In genomic region chr2:112272669-112273068, GRCh38 we compare ENCODE assay signal across 1 cellular context.
A peak's percentile ranks its signal among the peaks of the same experiment; 100 is the strongest.
TF ChIP-seq lines count a peak whose summit lies in the region.

No MANE protein-coding gene starts in this region.

TF ChIP-seq in K562, 482 proteins besides CTCF, POLR2A, EP300 and RAD21 (continued from another document and continues in another):
- TF ChIP-seq ZC3H4 (CRISPR knock-in tag; IDR thresholded peaks at IDR 0.05; ENCODE audit: borderline replicate concordance) (no peak), DNMT1 (IDR thresholded peaks at IDR 0.05) (no peak), CCNT2 (IDR thresholded peaks at IDR 0.05; ENCODE audit: borderline replicate concordance, extremely low read depth, insufficient read length, low read depth, low read length) (peak; percentile 20), SRSF3 (IDR thresholded peaks at IDR 0.05; ENCODE audit: insufficient read depth, low read length) (no peak), MEIS2 (IDR thresholded peaks at IDR 0.05; ENCODE audit: partially characterized antibody) (peak; percentile 74), BDP1 (IDR thresholded peaks at IDR 0.05; ENCODE audit: insufficient read depth, insufficient read length) (no peak), ZBTB40 (IDR thresholded peaks at IDR 0.05) (0 out of 2 replicates have a peak, but pooled peaks have one; percentile 40), ZBTB40 (CRISPR knock-in tag; IDR thresholded peaks at IDR 0.05) (no peak), THRAP3 (IDR thresholded peaks at IDR 0.05; ENCODE audit: borderline replicate concordance) (no peak), ZNF121 (CRISPR knock-in tag; conservative IDR thresholded peaks at IDR 0.05) (no peak), NCOA1 (IDR thresholded peaks at IDR 0.05; ENCODE audit: low read depth) (0 out of 2 replicates have a peak, but pooled peaks have one; percentile 29), MTA1 (IDR thresholded peaks at IDR 0.05; ENCODE audit: borderline replicate concordance) (peak; percentile 51; the same call in 1 of the 2 replicates), FOXM1 (IDR thresholded peaks at IDR 0.05; ENCODE audit: low read depth) (peak; percentile 52; the same call in 1 of the 2 replicates), FOXM1 (CRISPR knock-in tag; IDR thresholded peaks at IDR 0.05; ENCODE audit: low read depth) (no peak), MTA3 (IDR thresholded peaks at IDR 0.05; ENCODE audit: borderline replicate concordance) (peak; percentile 45; the same call in 1 of the 2 replicates), CBFA2T3 (IDR thresholded peaks at IDR 0.05) (peak; percentile 80), NONO (IDR thresholded peaks at IDR 0.05; ENCODE audit: low read depth in 2 of 2, low read length in 1 of 2) (0 out of 4 replicates have a peak, but pooled peaks of 1 of the 2 experiments have one; percentile 6), MAFG (tag; conservative IDR thresholded peaks at IDR 0.05) (peak; percentile 59), JUND (IDR thresholded peaks at IDR 0.05; ENCODE audit: borderline replicate concordance, low read depth, low read length) (peak; percentile 84), JUND (tag; IDR thresholded peaks at IDR 0.05; ENCODE audit: borderline replicate concordance, low read depth, low read length) (no peak; the same call in 2 of the 3 replicates), TFAM (CRISPR knock-in tag; conservative IDR thresholded peaks at IDR 0.05) (no peak), TAF15 (IDR thresholded peaks at IDR 0.05; ENCODE audit: low read depth, low read length) (no peak), RUNX1 (IDR thresholded peaks at IDR 0.05; ENCODE audit: low read depth) (no peak), RFX1 (IDR thresholded peaks at IDR 0.05) (no peak), KDM5B (IDR thresholded peaks at IDR 0.05; ENCODE audit: insufficient replicate concordance, low read depth, low read length) (peak; percentile 2), MAFK (IDR thresholded peaks at IDR 0.05; ENCODE audit: low read length) (peak; percentile 55; the same call in 1 of the 2 replicates), CREB1 (IDR thresholded peaks at IDR 0.05) (0 out of 2 replicates have a peak, but pooled peaks have one; percentile 34), CREB1 (CRISPR knock-in tag; IDR thresholded peaks at IDR 0.05) (no peak), SMARCC2 (IDR thresholded peaks at IDR 0.05; ENCODE audit: low read depth) (peak; percentile 76), KLF16 (IDR thresholded peaks at IDR 0.05) (0 out of 2 replicates have a peak, but pooled peaks have one; percentile 18), ZNF707 (CRISPR knock-in tag; conservative IDR thresholded peaks at IDR 0.05) (no peak), ZNF766 (CRISPR knock-in tag; conservative IDR thresholded peaks at IDR 0.05) (0 out of 2 replicates have a peak, but pooled peaks have one; percentile 3), STAG1 (CRISPR knock-in tag; IDR thresholded peaks at IDR 0.05; ENCODE audit: borderline replicate concordance) (no peak), ZBTB7A (IDR thresholded peaks at IDR 0.05; ENCODE audit: borderline replicate concordance, control insufficient read depth, low read depth, low read length) (no peak), C11orf30 (IDR thresholded peaks at IDR 0.05; ENCODE audit: low read depth) (peak; percentile 78), FOSL1 (tag; conservative IDR thresholded peaks at IDR 0.05) (peak; percentile 68), ATF1 (CRISPR knock-in tag; IDR thresholded peaks at IDR 0.05) (no peak), ATF1 (tag; IDR thresholded peaks at IDR 0.05) (peak; percentile 65), CXXC5 (CRISPR knock-in tag; IDR thresholded peaks at IDR 0.05) (peak; percentile 71), E4F1 (CRISPR knock-in tag; IDR thresholded peaks at IDR 0.05; ENCODE audit: borderline replicate concordance) (no peak), ERF (CRISPR knock-in tag; IDR thresholded peaks at IDR 0.05) (no peak), CTBP1 (IDR thresholded peaks at IDR 0.05; ENCODE audit: borderline replicate concordance) (peak; percentile 34; the same call in 1 of the 2 replicates), ZNF717 (CRISPR knock-in tag; IDR thresholded peaks at IDR 0.05) (no peak), BACH1 (tag; IDR thresholded peaks at IDR 0.05) (peak; percentile 23; the same call in 1 of the 2 replicates), NR2C2 (CRISPR knock-in tag; IDR thresholded peaks at IDR 0.05) (no peak), NR2C2 (tag; IDR thresholded peaks at IDR 0.05) (no peak), HDGF (IDR thresholded peaks at IDR 0.05) (no peak)
- TF ChIP-seq, protein P1, sequence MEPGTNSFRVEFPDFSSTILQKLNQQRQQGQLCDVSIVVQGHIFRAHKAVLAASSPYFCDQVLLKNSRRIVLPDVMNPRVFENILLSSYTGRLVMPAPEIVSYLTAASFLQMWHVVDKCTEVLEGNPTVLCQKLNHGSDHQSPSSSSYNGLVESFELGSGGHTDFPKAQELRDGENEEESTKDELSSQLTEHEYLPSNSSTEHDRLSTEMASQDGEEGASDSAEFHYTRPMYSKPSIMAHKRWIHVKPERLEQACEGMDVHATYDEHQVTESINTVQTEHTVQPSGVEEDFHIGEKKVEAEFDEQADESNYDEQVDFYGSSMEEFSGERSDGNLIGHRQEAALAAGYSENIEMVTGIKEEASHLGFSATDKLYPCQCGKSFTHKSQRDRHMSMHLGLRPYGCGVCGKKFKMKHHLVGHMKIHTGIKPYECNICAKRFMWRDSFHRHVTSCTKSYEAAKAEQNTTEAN (CRISPR knock-in tag; IDR thresholded peaks at IDR 0.05), result no peak
- TF ChIP-seq, protein P2, sequence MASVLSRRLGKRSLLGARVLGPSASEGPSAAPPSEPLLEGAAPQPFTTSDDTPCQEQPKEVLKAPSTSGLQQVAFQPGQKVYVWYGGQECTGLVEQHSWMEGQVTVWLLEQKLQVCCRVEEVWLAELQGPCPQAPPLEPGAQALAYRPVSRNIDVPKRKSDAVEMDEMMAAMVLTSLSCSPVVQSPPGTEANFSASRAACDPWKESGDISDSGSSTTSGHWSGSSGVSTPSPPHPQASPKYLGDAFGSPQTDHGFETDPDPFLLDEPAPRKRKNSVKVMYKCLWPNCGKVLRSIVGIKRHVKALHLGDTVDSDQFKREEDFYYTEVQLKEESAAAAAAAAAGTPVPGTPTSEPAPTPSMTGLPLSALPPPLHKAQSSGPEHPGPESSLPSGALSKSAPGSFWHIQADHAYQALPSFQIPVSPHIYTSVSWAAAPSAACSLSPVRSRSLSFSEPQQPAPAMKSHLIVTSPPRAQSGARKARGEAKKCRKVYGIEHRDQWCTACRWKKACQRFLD (CRISPR knock-in tag; IDR thresholded peaks at IDR 0.05), result 0 out of 2 replicates have a peak, but pooled peaks have one; percentile 2
- TF ChIP-seq, protein P3, sequence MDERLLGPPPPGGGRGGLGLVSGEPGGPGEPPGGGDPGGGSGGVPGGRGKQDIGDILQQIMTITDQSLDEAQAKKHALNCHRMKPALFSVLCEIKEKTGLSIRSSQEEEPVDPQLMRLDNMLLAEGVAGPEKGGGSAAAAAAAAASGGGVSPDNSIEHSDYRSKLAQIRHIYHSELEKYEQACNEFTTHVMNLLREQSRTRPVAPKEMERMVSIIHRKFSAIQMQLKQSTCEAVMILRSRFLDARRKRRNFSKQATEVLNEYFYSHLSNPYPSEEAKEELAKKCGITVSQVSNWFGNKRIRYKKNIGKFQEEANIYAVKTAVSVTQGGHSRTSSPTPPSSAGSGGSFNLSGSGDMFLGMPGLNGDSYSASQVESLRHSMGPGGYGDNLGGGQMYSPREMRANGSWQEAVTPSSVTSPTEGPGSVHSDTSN (CRISPR knock-in tag; IDR thresholded peaks at IDR 0.05; ENCODE audit: low read depth), result no peak
- TF ChIP-seq, protein P3 (tag; conservative IDR thresholded peaks at IDR 0.05; ENCODE audit: low read depth), result 0 out of 2 replicates have a peak, but pooled peaks have one; percentile 33
- TF ChIP-seq, protein P4, sequence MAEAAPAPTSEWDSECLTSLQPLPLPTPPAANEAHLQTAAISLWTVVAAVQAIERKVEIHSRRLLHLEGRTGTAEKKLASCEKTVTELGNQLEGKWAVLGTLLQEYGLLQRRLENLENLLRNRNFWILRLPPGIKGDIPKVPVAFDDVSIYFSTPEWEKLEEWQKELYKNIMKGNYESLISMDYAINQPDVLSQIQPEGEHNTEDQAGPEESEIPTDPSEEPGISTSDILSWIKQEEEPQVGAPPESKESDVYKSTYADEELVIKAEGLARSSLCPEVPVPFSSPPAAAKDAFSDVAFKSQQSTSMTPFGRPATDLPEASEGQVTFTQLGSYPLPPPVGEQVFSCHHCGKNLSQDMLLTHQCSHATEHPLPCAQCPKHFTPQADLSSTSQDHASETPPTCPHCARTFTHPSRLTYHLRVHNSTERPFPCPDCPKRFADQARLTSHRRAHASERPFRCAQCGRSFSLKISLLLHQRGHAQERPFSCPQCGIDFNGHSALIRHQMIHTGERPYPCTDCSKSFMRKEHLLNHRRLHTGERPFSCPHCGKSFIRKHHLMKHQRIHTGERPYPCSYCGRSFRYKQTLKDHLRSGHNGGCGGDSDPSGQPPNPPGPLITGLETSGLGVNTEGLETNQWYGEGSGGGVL (CRISPR knock-in tag; IDR thresholded peaks at IDR 0.05), result no peak
